ENCODE assay signal across 1 cellular context in the genomic region with DNA sequence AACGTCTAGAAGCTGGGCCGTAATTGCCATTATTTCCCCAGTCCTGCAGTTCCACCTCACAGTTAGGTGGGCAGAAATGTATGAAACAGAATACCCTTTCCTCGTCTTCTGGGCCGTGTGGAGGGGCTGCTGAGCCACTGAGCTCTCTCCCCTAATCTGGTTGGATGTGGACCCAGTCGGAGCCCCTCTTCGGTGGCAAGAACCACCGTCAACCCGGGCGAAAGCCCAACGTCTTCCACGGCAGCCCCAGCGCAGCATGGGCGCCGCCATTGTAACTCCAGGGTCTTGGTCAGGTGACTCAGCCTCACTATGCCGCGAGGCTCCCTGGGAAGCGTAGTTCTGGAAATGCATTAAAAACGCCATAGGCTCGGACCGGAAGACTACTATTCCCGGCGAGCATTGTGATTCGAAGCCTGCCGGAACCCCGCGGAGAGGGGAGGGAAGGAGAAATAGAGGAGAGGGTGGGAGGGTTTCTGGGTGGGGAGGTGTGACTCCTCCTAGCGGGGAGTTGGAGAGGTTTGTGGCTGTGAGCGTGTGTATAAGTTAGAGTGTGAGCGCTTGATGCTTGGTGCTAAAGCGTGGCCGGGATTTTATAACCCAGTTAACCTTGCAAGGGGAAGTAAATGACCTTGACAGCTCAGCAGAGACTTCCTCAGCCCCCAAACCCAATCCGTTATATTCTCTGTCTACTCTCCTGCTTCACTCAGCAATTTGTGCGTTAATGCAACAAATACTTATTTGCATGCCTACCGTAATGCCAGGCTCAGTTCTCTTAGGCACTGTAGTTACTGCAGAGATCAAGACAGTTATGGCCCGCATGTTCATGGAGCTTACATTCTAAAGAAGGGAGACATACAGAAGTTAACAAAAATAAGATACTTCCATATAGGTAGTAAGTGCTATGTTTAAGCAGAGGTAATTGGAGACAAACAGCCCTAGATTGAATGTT.
TF ChIP-seq lines count a peak whose summit lies in the region.

A gene with protein sequence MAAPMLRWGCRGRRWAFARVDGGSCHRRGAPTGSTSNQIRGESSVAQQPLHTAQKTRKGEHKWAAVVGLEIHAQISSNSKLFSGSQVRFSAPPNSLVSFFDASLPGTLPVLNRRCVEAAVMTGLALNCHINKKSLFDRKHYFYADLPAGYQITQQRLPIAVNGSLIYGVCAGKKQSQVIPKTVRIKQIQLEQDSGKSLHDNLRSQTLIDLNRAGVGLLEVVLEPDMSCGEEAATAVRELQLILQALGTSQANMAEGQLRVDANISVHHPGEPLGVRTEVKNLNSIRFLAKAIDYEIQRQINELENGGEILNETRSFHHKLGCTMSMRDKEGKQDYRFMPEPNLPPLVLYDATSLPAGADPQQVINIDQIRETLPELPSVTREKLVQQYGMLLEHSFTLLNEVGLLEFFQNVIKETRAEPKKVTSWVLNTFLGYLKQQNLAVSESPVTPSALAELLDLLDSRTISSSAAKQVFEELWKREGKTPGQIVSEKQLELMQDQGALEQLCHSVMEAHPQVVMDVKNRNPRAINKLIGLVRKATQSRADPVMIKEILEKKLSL (minus strand): TSS at position 295 of the 949 bp plus-strand sequence. CDS start 25 bp downstream, at position 270.

TF ChIP-seq in HepG2, 621 proteins besides CTCF, POLR2A, EP300 and RAD21 (continued from another document and continues in another):
- TF ChIP-seq, protein P1, sequence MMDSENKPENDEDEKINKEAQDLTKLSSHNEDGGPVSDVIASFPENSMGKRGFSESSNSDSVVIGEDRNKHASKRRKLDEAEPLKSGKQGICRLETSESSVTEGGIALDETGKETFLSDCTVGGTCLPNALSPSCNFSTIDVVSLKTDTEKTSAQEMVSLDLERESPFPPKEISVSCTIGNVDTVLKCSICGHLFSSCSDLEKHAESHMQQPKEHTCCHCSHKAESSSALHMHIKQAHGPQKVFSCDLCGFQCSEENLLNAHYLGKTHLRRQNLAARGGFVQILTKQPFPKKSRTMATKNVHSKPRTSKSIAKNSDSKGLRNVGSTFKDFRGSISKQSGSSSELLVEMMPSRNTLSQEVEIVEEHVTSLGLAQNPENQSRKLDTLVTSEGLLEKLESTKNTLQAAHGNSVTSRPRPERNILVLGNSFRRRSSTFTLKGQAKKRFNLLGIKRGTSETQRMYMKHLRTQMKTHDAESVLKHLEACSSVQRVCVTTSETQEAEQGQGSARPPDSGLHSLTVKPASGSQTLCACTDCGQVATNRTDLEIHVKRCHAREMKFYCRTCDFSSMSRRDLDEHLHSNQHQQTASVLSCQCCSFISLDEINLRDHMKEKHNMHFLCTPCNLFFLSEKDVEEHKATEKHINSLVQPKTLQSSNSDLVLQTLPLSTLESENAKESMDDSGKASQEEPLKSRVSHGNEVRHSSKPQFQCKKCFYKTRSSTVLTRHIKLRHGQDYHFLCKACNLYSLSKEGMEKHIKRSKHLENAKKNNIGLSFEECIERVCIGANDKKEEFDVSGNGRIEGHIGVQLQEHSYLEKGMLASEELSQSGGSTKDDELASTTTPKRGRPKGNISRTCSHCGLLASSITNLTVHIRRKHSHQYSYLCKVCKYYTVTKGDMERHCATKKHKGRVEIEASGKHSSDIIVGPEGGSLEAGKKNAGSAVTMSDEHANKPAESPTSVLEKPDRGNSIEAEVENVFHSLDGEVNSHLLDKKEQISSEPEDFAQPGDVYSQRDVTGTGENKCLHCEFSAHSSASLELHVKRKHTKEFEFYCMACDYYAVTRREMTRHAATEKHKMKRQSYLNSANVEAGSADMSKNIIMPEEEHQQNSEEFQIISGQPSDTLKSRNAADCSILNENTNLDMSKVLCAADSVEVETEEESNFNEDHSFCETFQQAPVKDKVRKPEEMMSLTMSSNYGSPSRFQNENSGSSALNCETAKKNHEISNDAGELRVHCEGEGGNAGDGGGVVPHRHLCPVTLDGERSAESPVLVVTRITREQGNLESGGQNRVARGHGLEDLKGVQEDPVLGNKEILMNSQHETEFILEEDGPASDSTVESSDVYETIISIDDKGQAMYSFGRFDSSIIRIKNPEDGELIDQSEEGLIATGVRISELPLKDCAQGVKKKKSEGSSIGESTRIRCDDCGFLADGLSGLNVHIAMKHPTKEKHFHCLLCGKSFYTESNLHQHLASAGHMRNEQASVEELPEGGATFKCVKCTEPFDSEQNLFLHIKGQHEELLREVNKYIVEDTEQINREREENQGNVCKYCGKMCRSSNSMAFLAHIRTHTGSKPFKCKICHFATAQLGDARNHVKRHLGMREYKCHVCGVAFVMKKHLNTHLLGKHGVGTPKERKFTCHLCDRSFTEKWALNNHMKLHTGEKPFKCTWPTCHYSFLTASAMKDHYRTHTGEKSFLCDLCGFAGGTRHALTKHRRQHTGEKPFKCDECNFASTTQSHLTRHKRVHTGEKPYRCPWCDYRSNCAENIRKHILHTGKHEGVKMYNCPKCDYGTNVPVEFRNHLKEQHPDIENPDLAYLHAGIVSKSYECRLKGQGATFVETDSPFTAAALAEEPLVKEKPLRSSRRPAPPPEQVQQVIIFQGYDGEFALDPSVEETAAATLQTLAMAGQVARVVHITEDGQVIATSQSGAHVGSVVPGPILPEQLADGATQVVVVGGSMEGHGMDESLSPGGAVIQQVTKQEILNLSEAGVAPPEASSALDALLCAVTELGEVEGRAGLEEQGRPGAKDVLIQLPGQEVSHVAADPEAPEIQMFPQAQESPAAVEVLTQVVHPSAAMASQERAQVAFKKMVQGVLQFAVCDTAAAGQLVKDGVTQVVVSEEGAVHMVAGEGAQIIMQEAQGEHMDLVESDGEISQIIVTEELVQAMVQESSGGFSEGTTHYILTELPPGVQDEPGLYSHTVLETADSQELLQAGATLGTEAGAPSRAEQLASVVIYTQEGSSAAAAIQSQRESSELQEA (CRISPR knock-in tag; IDR thresholded peaks at IDR 0.05; ENCODE audit: not compliant biosample characterization) = no peak
- TF ChIP-seq ZNF660 (CRISPR knock-in tag; IDR thresholded peaks at IDR 0.05; ENCODE audit: borderline replicate concordance, low read depth) = no peak
- TF ChIP-seq ZNF20 (CRISPR knock-in tag; IDR thresholded peaks at IDR 0.05) = no peak
- TF ChIP-seq SRY (CRISPR knock-in tag; IDR thresholded peaks at IDR 0.05) = 0 out of 2 replicates have a peak, but pooled peaks have one; percentile 44
- TF ChIP-seq ZNF772 (CRISPR knock-in tag; IDR thresholded peaks at IDR 0.05) = no peak; the same call in 1 of the 2 replicates
- no peak for TF ChIP-seq JUNB (CRISPR knock-in tag; IDR thresholded peaks at IDR 0.05; ENCODE audit: borderline replicate concordance)
- TF ChIP-seq ZNF547 (CRISPR knock-in tag; IDR thresholded peaks at IDR 0.05) = no peak
- no peak for TF ChIP-seq TP53 (CRISPR knock-in tag; conservative IDR thresholded peaks at IDR 0.05)
- TF ChIP-seq LCORL (IDR thresholded peaks at IDR 0.05) = no peak
- no peak for TF ChIP-seq LCORL (CRISPR knock-in tag; IDR thresholded peaks at IDR 0.05)
- no peak for TF ChIP-seq PAX8 (CRISPR knock-in tag; IDR thresholded peaks at IDR 0.05; ENCODE audit: borderline replicate concordance)
- no peak for TF ChIP-seq AGO2 (optimal IDR thresholded peaks at IDR 0.05; ENCODE audit: low read depth, low read length)
- no peak; the same call in 1 of the 2 replicates for TF ChIP-seq FOXJ3 (CRISPR knock-in tag; IDR thresholded peaks at IDR 0.05; ENCODE audit: borderline replicate concordance)
- TF ChIP-seq MTF1 (CRISPR knock-in tag; IDR thresholded peaks at IDR 0.05) = no peak
- TF ChIP-seq, protein P2, sequence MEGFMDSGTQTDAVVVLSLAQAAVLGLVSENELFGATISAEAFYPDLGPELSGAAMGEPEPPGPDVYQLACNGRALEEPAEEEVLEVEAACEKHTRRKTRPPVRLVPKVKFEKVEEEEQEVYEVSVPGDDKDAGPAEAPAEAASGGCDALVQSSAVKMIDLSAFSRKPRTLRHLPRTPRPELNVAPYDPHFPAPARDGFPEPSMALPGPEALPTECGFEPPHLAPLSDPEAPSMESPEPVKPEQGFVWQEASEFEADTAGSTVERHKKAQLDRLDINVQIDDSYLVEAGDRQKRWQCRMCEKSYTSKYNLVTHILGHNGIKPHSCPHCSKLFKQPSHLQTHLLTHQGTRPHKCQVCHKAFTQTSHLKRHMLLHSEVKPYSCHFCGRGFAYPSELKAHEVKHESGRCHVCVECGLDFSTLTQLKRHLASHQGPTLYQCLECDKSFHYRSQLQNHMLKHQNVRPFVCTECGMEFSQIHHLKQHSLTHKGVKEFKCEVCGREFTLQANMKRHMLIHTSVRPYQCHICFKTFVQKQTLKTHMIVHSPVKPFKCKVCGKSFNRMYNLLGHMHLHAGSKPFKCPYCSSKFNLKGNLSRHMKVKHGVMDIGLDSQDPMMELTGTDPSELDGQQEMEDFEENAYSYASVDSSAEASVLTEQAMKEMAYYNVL (CRISPR knock-in tag; IDR thresholded peaks at IDR 0.05; ENCODE audit: borderline replicate concordance) = no peak; the same call in 1 of the 2 replicates
- TF ChIP-seq ZNF530 (CRISPR knock-in tag; IDR thresholded peaks at IDR 0.05; ENCODE audit: low read depth) = no peak
- TF ChIP-seq, protein P3, sequence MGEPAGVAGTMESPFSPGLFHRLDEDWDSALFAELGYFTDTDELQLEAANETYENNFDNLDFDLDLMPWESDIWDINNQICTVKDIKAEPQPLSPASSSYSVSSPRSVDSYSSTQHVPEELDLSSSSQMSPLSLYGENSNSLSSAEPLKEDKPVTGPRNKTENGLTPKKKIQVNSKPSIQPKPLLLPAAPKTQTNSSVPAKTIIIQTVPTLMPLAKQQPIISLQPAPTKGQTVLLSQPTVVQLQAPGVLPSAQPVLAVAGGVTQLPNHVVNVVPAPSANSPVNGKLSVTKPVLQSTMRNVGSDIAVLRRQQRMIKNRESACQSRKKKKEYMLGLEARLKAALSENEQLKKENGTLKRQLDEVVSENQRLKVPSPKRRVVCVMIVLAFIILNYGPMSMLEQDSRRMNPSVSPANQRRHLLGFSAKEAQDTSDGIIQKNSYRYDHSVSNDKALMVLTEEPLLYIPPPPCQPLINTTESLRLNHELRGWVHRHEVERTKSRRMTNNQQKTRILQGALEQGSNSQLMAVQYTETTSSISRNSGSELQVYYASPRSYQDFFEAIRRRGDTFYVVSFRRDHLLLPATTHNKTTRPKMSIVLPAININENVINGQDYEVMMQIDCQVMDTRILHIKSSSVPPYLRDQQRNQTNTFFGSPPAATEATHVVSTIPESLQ (CRISPR knock-in tag; conservative IDR thresholded peaks at IDR 0.05) = no peak
- peak; percentile 94 for TF ChIP-seq HDAC2 (CRISPR knock-in tag; IDR thresholded peaks at IDR 0.05)
- TF ChIP-seq ZNF7 (CRISPR knock-in tag; IDR thresholded peaks at IDR 0.05) = no peak
- TF ChIP-seq GPN1 (CRISPR knock-in tag; IDR thresholded peaks at IDR 0.05; ENCODE audit: borderline replicate concordance) = no peak
- peak; percentile 80 for TF ChIP-seq NR2C2 (CRISPR knock-in tag; IDR thresholded peaks at IDR 0.05; ENCODE audit: borderline replicate concordance)
- TF ChIP-seq ZSCAN25 (CRISPR knock-in tag; IDR thresholded peaks at IDR 0.05) = peak; percentile 82
- TF ChIP-seq, protein P4, sequence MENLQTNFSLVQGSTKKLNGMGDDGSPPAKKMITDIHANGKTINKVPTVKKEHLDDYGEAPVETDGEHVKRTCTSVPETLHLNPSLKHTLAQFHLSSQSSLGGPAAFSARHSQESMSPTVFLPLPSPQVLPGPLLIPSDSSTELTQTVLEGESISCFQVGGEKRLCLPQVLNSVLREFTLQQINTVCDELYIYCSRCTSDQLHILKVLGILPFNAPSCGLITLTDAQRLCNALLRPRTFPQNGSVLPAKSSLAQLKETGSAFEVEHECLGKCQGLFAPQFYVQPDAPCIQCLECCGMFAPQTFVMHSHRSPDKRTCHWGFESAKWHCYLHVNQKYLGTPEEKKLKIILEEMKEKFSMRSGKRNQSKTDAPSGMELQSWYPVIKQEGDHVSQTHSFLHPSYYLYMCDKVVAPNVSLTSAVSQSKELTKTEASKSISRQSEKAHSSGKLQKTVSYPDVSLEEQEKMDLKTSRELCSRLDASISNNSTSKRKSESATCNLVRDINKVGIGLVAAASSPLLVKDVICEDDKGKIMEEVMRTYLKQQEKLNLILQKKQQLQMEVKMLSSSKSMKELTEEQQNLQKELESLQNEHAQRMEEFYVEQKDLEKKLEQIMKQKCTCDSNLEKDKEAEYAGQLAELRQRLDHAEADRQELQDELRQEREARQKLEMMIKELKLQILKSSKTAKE (CRISPR knock-in tag; IDR thresholded peaks at IDR 0.05; ENCODE audit: borderline replicate concordance) = no peak
- no peak for TF ChIP-seq MTF2 (CRISPR knock-in tag; IDR thresholded peaks at IDR 0.05; ENCODE audit: borderline replicate concordance)
- no peak for TF ChIP-seq ZNF724P (CRISPR knock-in tag; IDR thresholded peaks at IDR 0.05; ENCODE audit: borderline replicate concordance)
- no peak for TF ChIP-seq ZSCAN21 (CRISPR knock-in tag; IDR thresholded peaks at IDR 0.05; ENCODE audit: borderline replicate concordance)
- TF ChIP-seq ZNF10 (CRISPR knock-in tag; IDR thresholded peaks at IDR 0.05; ENCODE audit: borderline replicate concordance, low read depth) = no peak
- TF ChIP-seq FOXP1 (IDR thresholded peaks at IDR 0.05) = no peak
- TF ChIP-seq FOXP1 (CRISPR knock-in tag; IDR thresholded peaks at IDR 0.05) = no peak
- no peak; the same call in 1 of the 2 replicates for TF ChIP-seq ZNF12 (CRISPR knock-in tag; IDR thresholded peaks at IDR 0.05)
- no peak for TF ChIP-seq ZNF776 (CRISPR knock-in tag; IDR thresholded peaks at IDR 0.05)
- TF ChIP-seq KAT8 (CRISPR knock-in tag; IDR thresholded peaks at IDR 0.05) = peak; percentile 100
- TF ChIP-seq, protein P5, sequence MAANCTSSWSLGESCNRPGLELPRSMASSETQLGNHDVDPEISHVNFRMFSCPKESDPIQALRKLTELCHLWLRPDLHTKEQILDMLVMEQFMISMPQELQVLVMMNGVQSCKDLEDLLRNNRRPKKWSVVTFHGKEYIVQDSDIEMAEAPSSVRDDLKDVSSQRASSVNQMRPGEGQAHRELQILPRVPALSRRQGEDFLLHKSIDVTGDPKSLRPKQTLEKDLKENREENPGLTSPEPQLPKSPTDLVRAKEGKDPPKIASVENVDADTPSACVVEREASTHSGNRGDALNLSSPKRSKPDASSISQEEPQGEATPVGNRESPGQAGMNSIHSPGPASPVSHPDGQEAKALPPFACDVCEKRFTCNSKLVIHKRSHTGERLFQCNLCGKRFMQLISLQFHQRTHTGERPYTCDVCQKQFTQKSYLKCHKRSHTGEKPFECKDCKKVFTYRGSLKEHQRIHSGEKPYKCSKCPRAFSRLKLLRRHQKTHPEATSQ (CRISPR knock-in tag; IDR thresholded peaks at IDR 0.05; ENCODE audit: borderline replicate concordance) = no peak
- no peak for TF ChIP-seq ZSCAN22 (CRISPR knock-in tag; IDR thresholded peaks at IDR 0.05)
- no peak for TF ChIP-seq SRSF9 (IDR thresholded peaks at IDR 0.05; ENCODE audit: borderline replicate concordance, insufficient read depth, low read depth, low read length, poor library complexity, severe bottlenecking)
- 0 out of 2 replicates have a peak, but pooled peaks have one; percentile 13 for TF ChIP-seq RFX3 (CRISPR knock-in tag; IDR thresholded peaks at IDR 0.05)
- TF ChIP-seq TCF7 (IDR thresholded peaks at IDR 0.05; ENCODE audit: low read depth) = no peak
- TF ChIP-seq ZNF713 (CRISPR knock-in tag; IDR thresholded peaks at IDR 0.05) = no peak
- TF ChIP-seq, protein P6, sequence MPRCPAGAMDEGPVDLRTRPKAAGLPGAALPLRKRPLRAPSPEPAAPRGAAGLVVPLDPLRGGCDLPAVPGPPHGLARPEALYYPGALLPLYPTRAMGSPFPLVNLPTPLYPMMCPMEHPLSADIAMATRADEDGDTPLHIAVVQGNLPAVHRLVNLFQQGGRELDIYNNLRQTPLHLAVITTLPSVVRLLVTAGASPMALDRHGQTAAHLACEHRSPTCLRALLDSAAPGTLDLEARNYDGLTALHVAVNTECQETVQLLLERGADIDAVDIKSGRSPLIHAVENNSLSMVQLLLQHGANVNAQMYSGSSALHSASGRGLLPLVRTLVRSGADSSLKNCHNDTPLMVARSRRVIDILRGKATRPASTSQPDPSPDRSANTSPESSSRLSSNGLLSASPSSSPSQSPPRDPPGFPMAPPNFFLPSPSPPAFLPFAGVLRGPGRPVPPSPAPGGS (CRISPR knock-in tag; IDR thresholded peaks at IDR 0.05) = no peak
